ENCODE assay signal across 8 cellular contexts in the genomic region with DNA sequence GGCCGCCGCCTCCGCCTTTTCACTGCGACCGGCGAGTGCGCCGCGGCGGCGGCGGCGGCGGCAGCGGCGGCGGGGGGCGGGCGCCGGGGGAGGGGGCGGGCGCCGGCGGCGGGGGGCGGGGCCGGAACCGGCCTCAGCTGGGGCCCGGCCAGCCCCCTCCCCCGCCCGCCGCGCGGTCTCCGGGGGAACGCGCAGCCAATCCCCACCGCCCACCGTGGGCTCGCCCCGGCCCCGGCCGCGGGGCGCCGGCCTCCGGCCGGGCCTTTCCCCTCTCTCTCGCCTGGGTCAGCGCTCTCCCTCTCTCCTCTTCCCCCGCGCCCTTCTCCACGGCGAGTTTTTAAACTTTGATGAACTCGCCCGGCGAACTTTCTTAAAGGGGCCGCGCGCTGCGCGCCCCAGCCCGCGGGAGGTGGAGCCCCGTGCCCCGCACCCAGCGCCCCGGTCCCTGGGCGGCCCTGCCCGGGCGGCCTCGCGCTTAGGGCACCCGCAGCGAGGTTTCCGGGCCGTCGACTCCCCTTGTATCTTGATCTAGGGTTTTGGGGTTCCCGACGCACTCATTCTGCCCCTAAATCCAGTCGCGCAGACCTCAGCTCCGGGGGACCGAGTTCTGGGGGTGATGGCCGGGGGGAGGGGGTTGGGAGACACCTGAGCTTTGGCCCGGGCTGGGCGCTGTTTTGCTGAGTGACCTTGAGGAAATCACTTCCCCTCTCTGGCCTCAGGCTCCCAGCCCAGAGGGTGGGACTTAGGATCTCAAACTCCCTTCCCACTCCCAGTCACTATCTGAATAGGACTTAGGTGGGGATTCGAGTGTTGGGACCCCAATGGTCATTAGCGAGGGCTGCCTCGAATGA. TPM values are rescaled to one million over a fixed set of nuclear protein-coding genes. Genes with fewer than 3 reads are reported as not detected.
DNase-seq lines count a peak whose midpoint lies in the region; ATAC-seq and TF ChIP-seq lines count a peak whose summit lies in the region.

RBPMS2 (minus strand) TSS at position 39 of the 851 bp plus-strand sequence. CDS start 270 bp downstream, outside the sequence.

- in situ Hi-C loops in SK-MEL-5 (cut with HindIII; ENCODE audit: low pct_unique_long_range_greater_than_20kb, low sequenced_read_pairs), result no loop called here

- H3K4me3 ChIP-seq in GM12875 (ENCODE audit: low read depth, low read length) (peak within 1 kb of the TSS; percentile 37), fibroblast of pulmonary artery (replicated peaks; ENCODE audit: low read depth, low read length) (peak within 1 kb of the TSS; percentile 47)

- peak; percentile 36 for DNase-seq in SK-MEL-5 (ENCODE audit: low read depth, low spot score)
- DNase-seq in fibroblast of pulmonary artery (ENCODE audit: low read depth), result peak; percentile 8
- DNase-seq in omental fat pad (ENCODE audit: low spot score), result no peak
- DNase-seq in NCI-H345 treated with DMSO at 0.1 percent for 48 hours (lab: John Stamatoyannopoulos, UW; ENCODE audit: unreplicated experiment), result no peak
- DNase-seq in OCI-M1 (lab: John Stamatoyannopoulos, UW), result no peak

- ATAC-seq in omental fat pad (ENCODE audit: low FRiP score) (peak; percentile 67), HG03521 (IDR thresholded peaks at IDR 0.05; ENCODE audit: unreplicated experiment) (no peak), HG02981 (IDR thresholded peaks at IDR 0.05; ENCODE audit: unreplicated experiment) (no peak)

- TF ChIP-seq CTCF in GM12875 (IDR thresholded peaks at IDR 0.05; ENCODE audit: borderline replicate concordance, insufficient read depth, low read depth, low read length) (no peak), fibroblast of pulmonary artery (IDR thresholded peaks at IDR 0.05; ENCODE audit: low read length, missing control alignments) (no peak), omental fat pad (IDR thresholded peaks at IDR 0.05) (no peak)

RNA-seq across cellular contexts. Expression of gene RBPMS2, which starts in this region (rescaled TPM):
- 1.1 and 1.4 TPM in 2 replicates for total RNA-seq in SK-MEL-5 (2014; rRNA removed; shearing (Covaris generic))
- polyA plus RNA-seq in SK-MEL-5 (2015; cell fraction: cytosol; rRNA removed), result 20.1 and 29.0 TPM in 2 replicates
- polyA plus RNA-seq in SK-MEL-5 (2015; cell fraction: nucleus; rRNA removed), result 5.1 and 5.9 TPM in 2 replicates
- total RNA-seq in omental fat pad, result 1 to 10 TPM; 1.4 to 3.1 (median 2.8) TPM

Comparison
In these comparisons a context has a peak if more than half of its experiments do, and no peak if none do; other contexts are left out.
1. DNase-seq: peak in SK-MEL-5 (single experiment) and fibroblast of pulmonary artery (single experiment); none in omental fat pad (single experiment), NCI-H345 treated with DMSO at 0.1 percent for 48 hours (single experiment) and OCI-M1 (single experiment).